ENCODE assay signal across 8 cellular contexts in genomic region chr5:91225848-91226686, GRCh38.
DNase-seq lines count a peak whose midpoint lies in the region; ATAC-seq, FAIRE-seq and TF ChIP-seq lines count a peak whose summit lies in the region.

No MANE protein-coding gene starts in this region.

- intact Hi-C loops in activated naive CD4-positive, alpha-beta T cell treated with anti-CD3 and anti-CD28 coated beads for 36 hours (cut with micrococcal nuclease) = loop anchor here (1.0 to 2.0 kb wide), 7 partner anchors 54 to 360 kb away; no protein-coding TSS in a partner anchor
- intact Hi-C loops in kidney (cut with DNase I) = loop anchor here (10.0 kb wide), 1 partner anchor 49 kb away; no protein-coding TSS in a partner anchor

- H3K4me1 Mint-ChIP-seq in activated naive CD4-positive, alpha-beta T cell treated with anti-CD3 and anti-CD28 coated beads for 36 hours (ENCODE audit: low read depth) = peaks cover 4% of the 10 kb centered on the region

- H3K27me3 Mint-ChIP-seq in activated naive CD4-positive, alpha-beta T cell treated with anti-CD3 and anti-CD28 coated beads for 36 hours (ENCODE audit: low read depth) = no peaks in the 10 kb centered on the region

- CTCF ChIA-PET in activated naive CD4-positive, alpha-beta T cell treated with anti-CD3 and anti-CD28 coated beads for 36 hours (lab: Charles Lee) = interaction anchor here (0.6 to 3.8 kb wide), 10 partner anchors 18 to 362 kb away, joined by 3 to 118 read pairs (median 4); partner anchors contain the start of gene ARRDC3

- DNase-seq in RPMI8226 (peak; percentile 74), kidney (no peak), SKM-1 (lab: John Stamatoyannopoulos, UW; ENCODE audit: unreplicated experiment) (no peak), Kasumi-1 (lab: John Stamatoyannopoulos, UW) (no peak)
- DNase-seq in activated naive CD4-positive, alpha-beta T cell treated with anti-CD3 and anti-CD28 coated beads for 36 hours = peak; percentile 80
- DNase-seq in stimulated activated CD8-positive, alpha-beta memory T cell treated with anti-CD3 and anti-CD28 coated beads, Interleukin-4, amount 100 ng/mL, for 24 hours (ENCODE audit: low read depth) = peak; percentile 27

- no peaks in the 10 kb centered on the region for H3K36me3 ChIP-seq in kidney (ENCODE audit: control insufficient read depth in 1 of 2, insufficient read depth in 2 of 2, low read length in 2 of 2)

- ATAC-seq in GM18861 (IDR thresholded peaks at IDR 0.05; ENCODE audit: unreplicated experiment) (peak; percentile 82), HG02852 (IDR thresholded peaks at IDR 0.05; ENCODE audit: unreplicated experiment) (peak; percentile 69)

- peaks cover 6% of the 10 kb centered on the region for H3K36me3 Mint-ChIP-seq in activated naive CD4-positive, alpha-beta T cell treated with anti-CD3 and anti-CD28 coated beads for 36 hours (ENCODE audit: low read depth)

- no peaks in the 10 kb centered on the region for H3K9me3 ChIP-seq in kidney (ENCODE audit: control insufficient read depth in 1 of 2, low read length in 2 of 2)

- H3K4me3 Mint-ChIP-seq in activated naive CD4-positive, alpha-beta T cell treated with anti-CD3 and anti-CD28 coated beads for 36 hours = no peak overlapping the region

- no peak for FAIRE-seq in kidney (lab: Jason Lieb, UNC)

- peaks cover 16% of the 10 kb centered on the region for H3K9me3 Mint-ChIP-seq in activated naive CD4-positive, alpha-beta T cell treated with anti-CD3 and anti-CD28 coated beads for 36 hours

- H3K4me3 ChIP-seq in kidney (ENCODE audit: low read length in 2 of 2) = no peak overlapping the region

- no peak overlapping the region for H3K27ac ChIP-seq in kidney (ENCODE audit: low read depth in 2 of 2, low read length in 2 of 2)

- H3K9ac ChIP-seq in kidney (ENCODE audit: low read length in 2 of 2) = no peak overlapping the region

- TF ChIP-seq CTCF in kidney (IDR thresholded peaks at IDR 0.05; ENCODE audit: borderline replicate concordance, extremely low read depth, insufficient read depth) = peak; percentile 53

- no peak overlapping the region for H3K27ac Mint-ChIP-seq in activated naive CD4-positive, alpha-beta T cell treated with anti-CD3 and anti-CD28 coated beads for 36 hours

- peaks cover 0 to 6% of the 10 kb centered on the region in 2 donors for H3K4me1 ChIP-seq in kidney (ENCODE audit: control insufficient read depth in 1 of 2, insufficient read depth in 1 of 2, low read depth in 1 of 2, low read length in 2 of 2)

Comparison
In these comparisons a context has a peak if more than half of its experiments do, and no peak if none do; other contexts are left out.
1. DNase-seq: peak in RPMI8226 (single experiment), activated naive CD4-positive, alpha-beta T cell treated with anti-CD3 and anti-CD28 coated beads for 36 hours (single experiment) and stimulated activated CD8-positive, alpha-beta memory T cell treated with anti-CD3 and anti-CD28 coated beads, Interleukin-4, amount 100 ng/mL, for 24 hours (single experiment); none in kidney (single experiment), SKM-1 (single experiment) and Kasumi-1 (0 of 2).